ENCODE assay signal across 16 cellular contexts in genomic region chr11:28009383-28009782, GRCh38.
A peak's percentile ranks its signal among the peaks of the same experiment; 100 is the strongest.
DNase-seq lines count a peak whose midpoint lies in the region; ATAC-seq, FAIRE-seq and TF ChIP-seq lines count a peak whose summit lies in the region.
"Had no signal": no experiment of that assay in that cellular context is flagged by ENCODE, and none has a peak within 500 bp of the region (broad histone marks: within the 10 kb centered on the region; RNA-seq: fewer than 3 reads in every experiment).

No MANE protein-coding gene starts in this region.

- CTCF ChIA-PET in HepG2 (lab: Yijun Ruan, JAX; ENCODE audit: low intra/inter-chr PET ratio, low total read pairs) (no interaction called here), RWPE1 (lab: Yijun Ruan, JAX) (no interaction called here)

- no TSS peak for BruUV-seq in HepG2 (replicated peaks; lab: Mats Ljungman, UMichigan)

- H3K4me3 ChIP-seq in HepG2 (replicated peaks in 1 of 3; ENCODE audit: insufficient read depth in 1 of 3, low read depth in 2 of 3, low read length in 3 of 3) (no peak overlapping the region), right lobe of liver (no peak overlapping the region), HAP-1 (no peak overlapping the region)
- H3K4me3 ChIP-seq: pancreas, upper lobe of right lung had no signal

- H3K79me2 ChIP-seq in HepG2 (ENCODE audit: insufficient read depth, low read length): no peaks in the 10 kb centered on the region

- in situ Hi-C loops in HepG2 (cut with HindIII; ENCODE audit: extremely low pct_ligation_motif_present, low pct_unique_long_range_greater_than_20kb): no loop called here
- in situ Hi-C loops in HAP-1 (cut with MboI; ENCODE audit: low sequenced_read_pairs): no loop called here

- TF ChIP-seq POLR2A in HepG2 (IDR thresholded peaks at IDR 0.05; ENCODE audit: insufficient read depth in 1 of 2, low read depth in 2 of 2, low read length in 2 of 2) (no peak), right lobe of liver (IDR thresholded peaks at IDR 0.05) (no peak)

- H3K36me3 Mint-ChIP-seq in activated naive CD8-positive, alpha-beta T cell treated with anti-CD3 and anti-CD28 coated beads for 36 hours: peaks cover 2% of the 10 kb centered on the region

- H3K9me3 Mint-ChIP-seq in activated naive CD8-positive, alpha-beta T cell treated with anti-CD3 and anti-CD28 coated beads for 36 hours: peaks cover 3% of the 10 kb centered on the region

- POLR2A ChIA-PET in HepG2 (lab: Yijun Ruan, JAX) (no interaction called here), RWPE1 (lab: Yijun Ruan, JAX; ENCODE audit: low non-redundant PET) (no interaction called here)

- no peak overlapping the region for H3K9ac ChIP-seq in HepG2 (ENCODE audit: insufficient read depth, low read depth, low read length)
- H3K9ac ChIP-seq: KMS-11 had no signal

- no peaks in the 10 kb centered on the region for H3K4me1 Mint-ChIP-seq in activated naive CD8-positive, alpha-beta T cell treated with anti-CD3 and anti-CD28 coated beads for 36 hours

- TF ChIP-seq RAD21 in HepG2 (CRISPR knock-in tag; IDR thresholded peaks at IDR 0.05): no peak

- no peak overlapping the region for H3K27ac Mint-ChIP-seq in activated naive CD8-positive, alpha-beta T cell treated with anti-CD3 and anti-CD28 coated beads for 36 hours
- H3K27ac Mint-ChIP-seq: mesothelial cell of epicardium had no signal

- no peak for FAIRE-seq in HepG2 (lab: Jason Lieb, UNC)
- FAIRE-seq: endothelial cell of umbilical vein, GM18507, pancreas had no signal

- H3K36me3 ChIP-seq in HepG2 (replicated peaks in 1 of 2; ENCODE audit: control insufficient read depth in 1 of 2, insufficient read depth in 2 of 2, low read length in 2 of 2) (no peaks in the 10 kb centered on the region), right lobe of liver (no peaks in the 10 kb centered on the region), HAP-1 (replicated peaks) (no peaks in the 10 kb centered on the region)
- H3K36me3 ChIP-seq: pancreas, upper lobe of right lung had no signal

- H3K27me3 ChIP-seq in HepG2 (ENCODE audit: control insufficient read depth in 1 of 2, insufficient read depth in 2 of 2, low read length in 2 of 2): no peaks in the 10 kb centered on the region
- no peaks in the 10 kb centered on the region for H3K27me3 ChIP-seq in right lobe of liver
- H3K27me3 ChIP-seq in HAP-1 (ENCODE audit: low read depth): no peaks in the 10 kb centered on the region
- H3K27me3 ChIP-seq: pancreas, upper lobe of right lung had no signal

- intact Hi-C loops in HepG2 (cut with micrococcal nuclease; ENCODE audit: unreplicated experiment) (no loop called here), right lobe of liver (cut with DNase I) (no loop called here)

- TF ChIP-seq EP300 in HepG2 (IDR thresholded peaks at IDR 0.05; ENCODE audit: low read depth in 2 of 2, low read length in 2 of 2) (no peak), HepG2 (CRISPR knock-in tag; IDR thresholded peaks at IDR 0.05; ENCODE audit: borderline replicate concordance) (no peak)

- H2AFZ ChIP-seq in HepG2 (ENCODE audit: low read length): no peak overlapping the region

- H3K4me2 ChIP-seq in HepG2 (ENCODE audit: low read depth, low read length): no peak overlapping the region
- H3K4me2 ChIP-seq: KMS-11 had no signal

- no peaks in the 10 kb centered on the region for H3K27me3 Mint-ChIP-seq in activated naive CD8-positive, alpha-beta T cell treated with anti-CD3 and anti-CD28 coated beads for 36 hours

- ATAC-seq in HepG2 (no peak), right lobe of liver (no peak), HG03095 (IDR thresholded peaks at IDR 0.05; ENCODE audit: unreplicated experiment) (no peak)
- ATAC-seq: pancreas, upper lobe of right lung had no signal

- H3K9me3 ChIP-seq in HepG2 (ENCODE audit: low read length) (no peaks in the 10 kb centered on the region), right lobe of liver (no peaks in the 10 kb centered on the region), HAP-1 (no peaks in the 10 kb centered on the region)
- H3K9me3 ChIP-seq: pancreas, upper lobe of right lung had no signal

- no peak for DNase-seq in HepG2 (ENCODE audit: low spot score)
- DNase-seq in right lobe of liver: no peak
- peak; percentile 30 for DNase-seq in RWPE1 (ENCODE audit: low spot score)
- peak; percentile 86 for DNase-seq in fibroblast of peridontal ligament (ENCODE audit: extremely low read depth)
- no peak for DNase-seq in activated naive CD8-positive, alpha-beta T cell treated with anti-CD3 and anti-CD28 coated beads for 36 hours
- DNase-seq in HAP-1 (ENCODE audit: low spot score in 2 of 2): no peak
- no peak for DNase-seq in NCI-H1092 (lab: John Stamatoyannopoulos, UW)
- DNase-seq: AML-193, NCI-H2081 treated with DMSO at 0.1 percent for 48 hours, pancreas, upper lobe of right lung had no signal

- H3K4me3 Mint-ChIP-seq in activated naive CD8-positive, alpha-beta T cell treated with anti-CD3 and anti-CD28 coated beads for 36 hours: no peak overlapping the region
- H3K4me3 Mint-ChIP-seq: mesothelial cell of epicardium had no signal

- TF ChIP-seq CTCF in HepG2 (CRISPR knock-in tag; IDR thresholded peaks at IDR 0.05): no peak
- no peak for TF ChIP-seq CTCF in right lobe of liver (IDR thresholded peaks at IDR 0.05)
- no peak for TF ChIP-seq CTCF in RWPE1 (conservative IDR thresholded peaks at IDR 0.05; ENCODE audit: low read depth)

- H3K27ac ChIP-seq in HepG2 (ENCODE audit: extremely low read length, insufficient read depth, low read length) (no peak overlapping the region), right lobe of liver (no peak overlapping the region), RWPE1 (no peak overlapping the region)
- H3K27ac ChIP-seq: KMS-11, pancreas, upper lobe of right lung had no signal

- H4K20me1 ChIP-seq in HepG2 (ENCODE audit: insufficient read depth, low read length): no peaks in the 10 kb centered on the region

- no peaks in the 10 kb centered on the region for H3K4me1 ChIP-seq in HepG2 (ENCODE audit: insufficient read depth, low read length)
- H3K4me1 ChIP-seq in right lobe of liver: no peaks in the 10 kb centered on the region
- H3K4me1 ChIP-seq in HAP-1: no peaks in the 10 kb centered on the region
- H3K4me1 ChIP-seq: pancreas, upper lobe of right lung had no signal

TF ChIP-seq in HepG2, 621 proteins besides CTCF, POLR2A, EP300 and RAD21:
- no peak for TF ChIP-seq ZMYM2 (CRISPR knock-in tag; IDR thresholded peaks at IDR 0.05)
- peak; percentile 90 for TF ChIP-seq NFE2L2 (IDR thresholded peaks at IDR 0.05; ENCODE audit: low read length)
- TF ChIP-seq MAFK (conservative IDR thresholded peaks at IDR 0.05 in 1 of 2, IDR thresholded peaks at IDR 0.05 in 1 of 2; ENCODE audit: low read length in 2 of 2): peak; percentile 50 to 57; a peak in 3 of 4 replicates
- TF ChIP-seq CEBPB (IDR thresholded peaks at IDR 0.05; ENCODE audit: borderline replicate concordance, low read depth, low read length): 0 out of 2 replicates have a peak, but pooled peaks have one; percentile 53
- no peak for TF ChIP-seq CHD4 (IDR thresholded peaks at IDR 0.05; ENCODE audit: borderline replicate concordance, low read length)
TF ChIP-seq in HepG2: peak in this region for 3.

Comparison
In these comparisons a context has a peak if more than half of its experiments do, and no peak if none do; other contexts are left out.
1. DNase-seq: peak in RWPE1 (single experiment) and fibroblast of peridontal ligament (single experiment); none in HepG2 (single experiment), right lobe of liver (0 of 3), activated naive CD8-positive, alpha-beta T cell treated with anti-CD3 and anti-CD28 coated beads for 36 hours (single experiment), HAP-1 (0 of 2) and NCI-H1092 (single experiment).